Comparison of ENCODE assay signal across 8 cellular contexts in genomic region chr10:48444266-48444665, GRCh38.
DNase-seq lines count a peak whose midpoint lies in the region; ATAC-seq and TF ChIP-seq lines count a peak whose summit lies in the region.

No MANE protein-coding gene starts in this region.

- no peaks in the 10 kb centered on the region for H3K27me3 ChIP-seq in right lobe of liver
- no peaks in the 10 kb centered on the region for H3K27me3 ChIP-seq in upper lobe of right lung

- TF ChIP-seq CTCF in astrocyte of the spinal cord (IDR thresholded peaks at IDR 0.05; ENCODE audit: low read depth, low read length) = peak; percentile 51
- TF ChIP-seq CTCF in right lobe of liver (IDR thresholded peaks at IDR 0.05) = peak; percentile 14 to 42 (median 28)
- no peak for TF ChIP-seq CTCF in upper lobe of right lung (IDR thresholded peaks at IDR 0.05)

- H3K27ac ChIP-seq in right lobe of liver (no peak overlapping the region), upper lobe of right lung (no peak overlapping the region)

- 55% methylated on average over 2 of the region's 2 CpGs for WGBS in right lobe of liver (ENCODE audit: insufficient coverage, low coverage, low lambda C conversion rate, missing lambda C conversion rate)

- H3K4me3 ChIP-seq in astrocyte of the spinal cord (ENCODE audit: low read depth, low read length) = no peak overlapping the region
- H3K4me3 ChIP-seq in right lobe of liver = no peak overlapping the region
- no peak overlapping the region for H3K4me3 ChIP-seq in upper lobe of right lung

- no peaks in the 10 kb centered on the region for H3K4me1 ChIP-seq in right lobe of liver
- H3K4me1 ChIP-seq in upper lobe of right lung = no peaks in the 10 kb centered on the region

- in situ Hi-C loops in G401 (cut with HindIII; ENCODE audit: low sequenced_read_pairs) (no loop called here), astrocyte of the spinal cord (cut with HindIII; ENCODE audit: low sequenced_read_pairs) (no loop called here)

- intact Hi-C loops in right lobe of liver (cut with DNase I) (no loop called here), upper lobe of right lung (cut with DNase I) (no loop called here)

- H3K9me3 ChIP-seq in right lobe of liver (no peaks in the 10 kb centered on the region), upper lobe of right lung (no peaks in the 10 kb centered on the region)

- no peak for TF ChIP-seq POLR2A in right lobe of liver (IDR thresholded peaks at IDR 0.05)

- DNase-seq in G401 (ENCODE audit: low spot score) (peak; percentile 18), NAMALWA (ENCODE audit: low spot score) (peak; percentile 16), astrocyte of the spinal cord (ENCODE audit: low read depth, low spot score) (peak; percentile 56), right lobe of liver (peak in 1 of 3 donors; percentile 40), cerebellum (ENCODE audit: low spot score) (no peak), upper lobe of right lung (no peak)

- ATAC-seq in right lobe of liver (peak; percentile 27 to 63 (median 48)), HG03571 (IDR thresholded peaks at IDR 0.05; ENCODE audit: unreplicated experiment) (no peak), HG02610 (IDR thresholded peaks at IDR 0.05; ENCODE audit: unreplicated experiment) (no peak), upper lobe of right lung (no peak)

- H3K36me3 ChIP-seq in right lobe of liver (no peaks in the 10 kb centered on the region), upper lobe of right lung (no peaks in the 10 kb centered on the region)

Comparison
In these comparisons a context has a peak if more than half of its experiments do, and no peak if none do; other contexts are left out.
1. DNase-seq: peak in G401 (single experiment), NAMALWA (single experiment) and astrocyte of the spinal cord (single experiment); none in cerebellum (single experiment) and upper lobe of right lung (single experiment).
2. ATAC-seq: peak in right lobe of liver (4 of 4); none in HG03571 (single experiment), HG02610 (single experiment) and upper lobe of right lung (single experiment).